In genomic region chr11:32439488-32440210, GRCh38 we compare ENCODE assay signal across 1 cellular context.
TF ChIP-seq lines count a peak whose summit lies in the region.

No MANE protein-coding gene starts in this region.

TF ChIP-seq in WTC11, 78 proteins besides CTCF, POLR2A, EP300 and RAD21 (continued from another document):
- TF ChIP-seq ATF3 (CRISPR knock-in tag; conservative IDR thresholded peaks at IDR 0.05) (no peak), ARID4B (CRISPR knock-in tag; IDR thresholded peaks at IDR 0.05; ENCODE audit: borderline replicate concordance) (no peak), ELF4 (CRISPR knock-in tag; IDR thresholded peaks at IDR 0.05; ENCODE audit: low read depth) (no peak), USF2 (CRISPR knock-in tag; IDR thresholded peaks at IDR 0.05) (no peak), NR2C2 (CRISPR knock-in tag; IDR thresholded peaks at IDR 0.05) (no peak), ZMAT4 (CRISPR knock-in tag; IDR thresholded peaks at IDR 0.05) (no peak), ZNF532 (CRISPR knock-in tag; IDR thresholded peaks at IDR 0.05; ENCODE audit: borderline replicate concordance) (no peak), TEAD1 (CRISPR knock-in tag; IDR thresholded peaks at IDR 0.05) (no peak), PREB (CRISPR knock-in tag; IDR thresholded peaks at IDR 0.05; ENCODE audit: borderline replicate concordance) (no peak), NFATC4 (CRISPR knock-in tag; IDR thresholded peaks at IDR 0.05) (no peak), CDX4 (CRISPR knock-in tag; IDR thresholded peaks at IDR 0.05; ENCODE audit: borderline replicate concordance) (no peak)
TF ChIP-seq in WTC11: peak in this region for 0.
